Comparison of ENCODE assay signal across 39 cellular contexts in the genomic region with DNA sequence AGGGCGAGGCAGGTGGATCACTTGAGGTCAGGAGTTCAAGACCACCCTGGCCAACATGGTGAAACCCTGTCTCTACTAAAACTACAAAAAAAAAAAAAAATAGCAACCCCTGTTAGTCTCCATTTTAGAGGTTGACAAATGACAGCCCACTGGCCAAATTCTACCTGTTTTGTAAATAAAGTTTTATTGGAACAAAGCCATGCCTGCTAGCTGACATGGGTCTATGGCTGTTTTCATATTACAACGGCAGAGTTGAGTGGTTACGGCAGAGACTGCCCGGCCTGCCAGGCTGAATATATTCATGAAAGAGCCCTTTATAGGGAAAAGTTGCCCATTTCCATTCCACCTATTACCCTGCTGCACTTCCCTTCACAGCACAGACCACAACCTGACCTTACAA.
"Had no signal": no experiment of that assay in that cellular context is flagged by ENCODE, and none has a peak within 500 bp of the region (broad histone marks: within the 10 kb centered on the region; RNA-seq: fewer than 3 reads in every experiment).

No MANE protein-coding gene starts in this region.

- H3K4me1 Mint-ChIP-seq: activated naive CD4-positive, alpha-beta T cell treated with anti-CD3 and anti-CD28 coated beads, Interleukin-2, amount 10 ng/mL, durations not matched to agents 7 days and 5 days; activated naive CD4-positive, alpha-beta T cell treated with anti-CD3 and anti-CD28 coated beads, Interleukin-2, amount 50 U/mL, for 24 hours; activated naive CD8-positive, alpha-beta T cell treated with anti-CD3 and anti-CD28 coated beads for 36 hours; activated naive CD8-positive, alpha-beta T cell treated with anti-CD3 and anti-CD28 coated beads, Interleukin-2, amount 10 ng/mL, durations not matched to agents 7 days and 5 days; activated T-helper 17 cell treated with anti-CD3 and anti-CD28 coated beads, Interleukin-2, amount 50 U/mL, for 72 hours; brain; central memory CD8-positive, alpha-beta T cell had no signal

- H3K9me3 Mint-ChIP-seq: activated T-cell treated with anti-CD3 and anti-CD28 coated beads, Interleukin-2, amount 50 U/mL, for 4 hours; central memory CD8-positive, alpha-beta T cell had no signal

- FAIRE-seq: astrocyte, bronchial epithelial cell had no signal

- DNase-seq: activated effector memory CD4-positive, alpha-beta T cell treated with anti-CD3 and anti-CD28 coated beads, Interleukin-2, amount 50 U/mL, for 16 hours; activated effector memory CD4-positive, alpha-beta T cell treated with Interleukin-2 at 50 U/mL for 16 hours; activated gamma-delta T cell; activated gamma-delta T cell treated with Interleukin-2 at 50 U/mL for 16 hours; activated naive CD4-positive, alpha-beta T cell; activated naive CD4-positive, alpha-beta T cell treated with anti-CD3 and anti-CD28 coated beads for 36 hours; activated naive CD4-positive, alpha-beta T cell treated with anti-CD3 and anti-CD28 coated beads, Interleukin-2, amount 10 ng/mL, durations not matched to agents 7 days and 5 days; activated naive CD4-positive, alpha-beta T cell treated with anti-CD3 and anti-CD28 coated beads, Interleukin-2, amount 50 U/mL, for 16 hours; activated naive CD4-positive, alpha-beta T cell treated with Interleukin-2 at 50 U/mL for 16 hours; activated naive CD8-positive, alpha-beta T cell treated with anti-CD3 and anti-CD28 coated beads for 36 hours; activated naive CD8-positive, alpha-beta T cell treated with anti-CD3 and anti-CD28 coated beads, Interleukin-2, amount 10 ng/mL, durations not matched to agents 7 days and 5 days; activated naive CD8-positive, alpha-beta T cell treated with anti-CD3 and anti-CD28 coated beads, Interleukin-2, amount 50 U/mL, for 24 hours; activated T-cell treated with anti-CD3 and anti-CD28 coated beads, Interleukin-2, amount 50 U/mL, for 24 hours; activated T-cell treated with anti-CD3 and anti-CD28 coated beads, Interleukin-2, amount 50 U/mL, for 4 hours; activated T-cell treated with anti-CD3 and anti-CD28 coated beads, Interleukin-2, amount 50 U/mL, for 48 hours; activated T-cell treated with anti-CD3 and anti-CD28 coated beads, Interleukin-2, amount 50 U/mL, for 72 hours; adrenal gland; amniotic stem cell; amygdala; anterior cingulate cortex; aorta; body of pancreas; brain microvascular endothelial cell; caudate nucleus; central memory CD4-positive, alpha-beta T cell; cerebellar nuclear complex had no signal

- H3K4me1 ChIP-seq: ascending aorta, breast epithelium had no signal

- H3K27ac Mint-ChIP-seq: activated naive CD4-positive, alpha-beta T cell treated with anti-CD3 and anti-CD28 coated beads for 36 hours; activated naive CD4-positive, alpha-beta T cell treated with anti-CD3 and anti-CD28 coated beads, Interleukin-2, amount 10 ng/mL, durations not matched to agents 7 days and 5 days; activated naive CD4-positive, alpha-beta T cell treated with anti-CD3 and anti-CD28 coated beads, Interleukin-2, amount 50 U/mL, for 24 hours; activated naive CD4-positive, alpha-beta T cell treated with anti-CD3 and anti-CD28 coated beads, Interleukin-2, amount 50 U/mL, for 72 hours; activated naive CD8-positive, alpha-beta T cell; activated naive CD8-positive, alpha-beta T cell treated with anti-CD3 and anti-CD28 coated beads for 36 hours; activated naive CD8-positive, alpha-beta T cell treated with anti-CD3 and anti-CD28 coated beads, Interleukin-2, amount 10 ng/mL, durations not matched to agents 7 days and 5 days; activated naive CD8-positive, alpha-beta T cell treated with anti-CD3 and anti-CD28 coated beads, Interleukin-2, amount 50 U/mL, for 24 hours; activated T-cell treated with anti-CD3 and anti-CD28 coated beads, Interleukin-2, amount 50 U/mL, for 24 hours; activated T-cell treated with anti-CD3 and anti-CD28 coated beads, Interleukin-2, amount 50 U/mL, for 72 hours; activated T-helper 1 cell treated with anti-CD3 and anti-CD28 coated beads, Interleukin-12 subunit alpha, Interleukin-12 subunit beta, Interleukin-2, Interleukin-4 antibody, amounts not matched to agents 30 ng/mL and 10 ng/mL and 1 ng/mL, durations not matched to agents 14 hours and 24 hours and 36 hours; activated T-helper 17 cell treated with anti-CD3 and anti-CD28 coated beads, Interleukin-2, amount 50 U/mL, for 72 hours; activated T-helper 2 cell treated with anti-CD3 and anti-CD28 coated beads, Interferon-gamma antibody, Interleukin-2, Interleukin-4, amounts not matched to agents 10 μg/mL and 5 μg/mL and 100 μg/mL, durations not matched to agents 14 hours and 24 hours and 36 hours; brain had no signal

- H3K4me3 Mint-ChIP-seq: activated naive CD4-positive, alpha-beta T cell treated with anti-CD3 and anti-CD28 coated beads for 36 hours; activated naive CD4-positive, alpha-beta T cell treated with anti-CD3 and anti-CD28 coated beads, Interleukin-2, amount 10 ng/mL, durations not matched to agents 7 days and 5 days; activated naive CD4-positive, alpha-beta T cell treated with anti-CD3 and anti-CD28 coated beads, Interleukin-2, amount 50 U/mL, for 24 hours; activated naive CD8-positive, alpha-beta T cell; activated naive CD8-positive, alpha-beta T cell treated with anti-CD3 and anti-CD28 coated beads for 36 hours; activated naive CD8-positive, alpha-beta T cell treated with anti-CD3 and anti-CD28 coated beads, Interleukin-2, amount 10 ng/mL, durations not matched to agents 7 days and 5 days; activated naive CD8-positive, alpha-beta T cell treated with anti-CD3 and anti-CD28 coated beads, Interleukin-2, amount 50 U/mL, for 24 hours; activated T-cell treated with anti-CD3 and anti-CD28 coated beads, Interleukin-2, amount 50 U/mL, for 24 hours; activated T-cell treated with anti-CD3 and anti-CD28 coated beads, Interleukin-2, amount 50 U/mL, for 4 hours; activated T-cell treated with anti-CD3 and anti-CD28 coated beads, Interleukin-2, amount 50 U/mL, for 72 hours; activated T-helper 1 cell treated with anti-CD3 and anti-CD28 coated beads, Interleukin-12 subunit alpha, Interleukin-12 subunit beta, Interleukin-2, Interleukin-4 antibody, amounts not matched to agents 30 ng/mL and 10 ng/mL and 1 ng/mL, durations not matched to agents 14 hours and 24 hours and 36 hours; activated T-helper 17 cell treated with anti-CD3 and anti-CD28 coated beads, Interleukin-2, amount 50 U/mL, for 72 hours; brain; central memory CD8-positive, alpha-beta T cell had no signal

- H3K36me3 Mint-ChIP-seq: activated naive CD4-positive, alpha-beta T cell treated with anti-CD3 and anti-CD28 coated beads, Interleukin-2, amount 10 ng/mL, durations not matched to agents 7 days and 5 days; activated naive CD4-positive, alpha-beta T cell treated with anti-CD3 and anti-CD28 coated beads, Interleukin-2, amount 50 U/mL, for 24 hours had no signal

- H3K4me3 ChIP-seq: adrenal gland, ascending aorta, body of pancreas, breast epithelium, cardiac muscle cell had no signal

- H3K27me3 ChIP-seq: adrenal gland, ascending aorta, body of pancreas, brain microvascular endothelial cell, breast epithelium, cardiac muscle cell had no signal

- H3K27ac ChIP-seq: adrenal gland, ascending aorta, body of pancreas, brain microvascular endothelial cell, breast epithelium, cardiac muscle cell had no signal

- ATAC-seq: activated naive CD4-positive, alpha-beta T cell treated with anti-CD3 and anti-CD28 coated beads, Interleukin-2, amount 50 U/mL, for 72 hours; activated naive CD8-positive, alpha-beta T cell treated with anti-CD3 and anti-CD28 coated beads, Interleukin-2, amount 50 U/mL, for 24 hours; activated T-cell treated with anti-CD3 and anti-CD28 coated beads, Interleukin-2, amount 50 U/mL, for 4 hours; activated T-cell treated with anti-CD3 and anti-CD28 coated beads, Interleukin-2, amount 50 U/mL, for 72 hours; activated T-helper 17 cell treated with anti-CD3 and anti-CD28 coated beads, Interleukin-2, amount 50 U/mL, for 72 hours; body of pancreas had no signal

- H3K9me3 ChIP-seq: adrenal gland, ascending aorta, body of pancreas, breast epithelium had no signal

- H3K27me3 Mint-ChIP-seq: activated naive CD4-positive, alpha-beta T cell treated with anti-CD3 and anti-CD28 coated beads, Interleukin-2, amount 50 U/mL, for 24 hours; activated naive CD8-positive, alpha-beta T cell treated with anti-CD3 and anti-CD28 coated beads, Interleukin-2, amount 50 U/mL, for 24 hours had no signal

- H3K36me3 ChIP-seq: brain microvascular endothelial cell had no signal
